ENCODE assay signal across 28 cellular contexts in the genomic region with DNA sequence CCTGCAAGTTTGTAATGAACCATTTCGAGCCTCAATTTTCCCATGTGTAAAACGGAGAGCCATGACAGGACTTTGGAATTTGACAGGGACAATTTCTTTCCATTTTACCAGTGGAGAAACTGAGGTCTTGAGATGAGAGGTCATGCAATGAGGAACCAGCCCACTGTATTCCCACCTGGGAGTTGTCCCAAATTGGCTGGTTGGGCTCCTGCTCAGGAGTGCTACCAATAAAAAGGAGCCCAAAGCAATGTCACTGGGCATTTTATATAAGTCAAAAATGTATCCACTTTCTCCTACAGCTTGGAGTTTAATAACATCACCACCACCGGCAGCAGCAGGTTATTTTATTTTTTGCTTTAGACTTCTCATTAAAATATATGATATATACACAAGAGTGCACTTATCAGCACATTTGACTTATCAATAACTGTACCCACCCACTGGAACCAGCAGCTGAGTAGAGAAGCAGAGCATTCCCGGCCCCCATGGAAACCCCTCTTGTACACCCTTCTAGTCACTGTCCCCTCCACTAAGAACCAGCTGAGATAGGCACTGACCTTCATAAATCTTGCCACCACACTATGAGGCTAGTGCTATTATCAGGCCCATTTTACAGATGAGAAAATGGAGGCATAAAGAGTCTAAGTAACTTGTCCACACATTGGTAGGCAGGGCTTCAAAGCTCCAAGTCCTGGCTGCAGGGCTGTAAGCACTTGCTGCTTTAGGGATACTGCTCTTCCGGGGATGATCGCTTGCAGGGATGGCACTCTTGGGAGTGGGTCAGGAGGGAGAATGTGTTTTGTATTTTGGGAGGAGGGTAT.
"Had no signal": no experiment of that assay in that cellular context is flagged by ENCODE, and none has a peak within 500 bp of the region (broad histone marks: within the 10 kb centered on the region; RNA-seq: fewer than 3 reads in every experiment).

No MANE protein-coding gene starts in this region.

- H3K27ac Mint-ChIP-seq: stimulated activated effector memory CD8-positive, alpha-beta T cell treated with anti-CD3 and anti-CD28 coated beads, Interleukin-12 subunit alpha, Interleukin-12 subunit beta, amount 100 ng/mL, for 72 hours; stimulated activated memory B cell treated with anti-CD40 and anti-IgM and Interleukin-4, amounts not matched to agents 10 μg/mL and 1 μg/mL and 100 μg/mL, for 72 hours; stimulated activated naive B cell treated with anti-CD40 and anti-IgM and Interleukin-4, amounts not matched to agents 10 μg/mL and 1 μg/mL and 100 μg/mL, for 72 hours; stimulated activated naive CD8-positive, alpha-beta T cell treated with anti-CD3 and anti-CD28 coated beads, Interleukin-15, amount 100 ng/mL, for 72 hours; stimulated activated naive CD8-positive, alpha-beta T cell treated with anti-CD3 and anti-CD28 coated beads, Interleukin-15, Interleukin-2, amounts not matched to agents 100 ng/mL and 50 ng/mL, for 24 hours; type B pancreatic cell had no signal

- H3K4me1 ChIP-seq: stomach, suprapubic skin, thyroid gland, tibial artery, tibial nerve, transverse colon, upper lobe of left lung, upper lobe of right lung, uterus, vagina had no signal

- H3K4me3 ChIP-seq: stomach, suprapubic skin, testis, thoracic aorta, thyroid gland, tibial artery, tibial nerve, transverse colon, upper lobe of left lung, upper lobe of right lung, uterus, vagina had no signal

- DNase-seq: stimulated activated CD4-positive, alpha-beta T cell treated with anti-CD3 and anti-CD28 coated beads, Interleukin-2, amount 100 ng/mL, for 48 hours; stimulated activated CD4-positive, alpha-beta T cell treated with anti-CD3 and anti-CD28 coated beads, Interleukin-4, amount 100 ng/mL, for 1 hour; stimulated activated CD4-positive, alpha-beta T cell treated with anti-CD3 and anti-CD28 coated beads, Interleukin-4, amount 100 ng/mL, for 24 hours; stimulated activated CD4-positive, alpha-beta T cell treated with anti-CD3 and anti-CD28 coated beads, Interleukin-4, amount 100 ng/mL, for 4 hours; stimulated activated CD8-positive, alpha-beta memory T cell treated with anti-CD3 and anti-CD28 coated beads, Interleukin-4, amount 100 ng/mL, for 48 hours; stimulated activated naive B cell treated with anti-CD40 and anti-IgM and Interleukin-4, amounts not matched to agents 10 μg/mL and 1 μg/mL and 100 μg/mL, for 72 hours; stimulated activated naive CD4-positive, alpha-beta T cell; stimulated activated naive CD4-positive, alpha-beta T cell treated with Interleukin-2 at 50 U/mL for 16 hours; stimulated activated naive CD8-positive, alpha-beta T cell treated with anti-CD3 and anti-CD28 coated beads, Interleukin-15, amount 100 ng/mL, for 72 hours; stimulated activated naive CD8-positive, alpha-beta T cell treated with anti-CD3 and anti-CD28 coated beads, Interleukin-15, Interleukin-2, amounts not matched to agents 100 U/mL and 50 U/mL, for 24 hours; stomach; testis; thyroid gland; tibial artery; transverse colon; trophoblast cell; upper lobe of left lung; upper lobe of right lung; uterus had no signal

- H3K36me3 ChIP-seq: stomach, suprapubic skin, thoracic aorta, thyroid gland, tibial artery, tibial nerve, transverse colon, upper lobe of left lung, upper lobe of right lung, uterus, vagina had no signal

- FAIRE-seq: urothelium cell line had no signal

- H3K4me1 Mint-ChIP-seq: stimulated activated effector memory CD8-positive, alpha-beta T cell treated with anti-CD3 and anti-CD28 coated beads, Interleukin-12 subunit alpha, Interleukin-12 subunit beta, amount 100 ng/mL, for 72 hours; stimulated activated memory B cell treated with anti-CD40 and anti-IgM and Interleukin-4, amounts not matched to agents 10 μg/mL and 1 μg/mL and 100 μg/mL, for 72 hours; stimulated activated naive B cell treated with anti-CD40 and anti-IgM and Interleukin-4, amounts not matched to agents 10 μg/mL and 1 μg/mL and 100 μg/mL, for 72 hours; stimulated activated naive CD8-positive, alpha-beta T cell treated with anti-CD3 and anti-CD28 coated beads, Interleukin-15, amount 100 ng/mL, for 72 hours had no signal

- H3K9me3 ChIP-seq: stomach, suprapubic skin, testis, thoracic aorta, thyroid gland, tibial artery, tibial nerve, transverse colon, upper lobe of left lung, upper lobe of right lung, uterus, vagina had no signal

- H3K9me3 Mint-ChIP-seq: stimulated activated effector memory CD8-positive, alpha-beta T cell treated with anti-CD3 and anti-CD28 coated beads, Interleukin-12 subunit alpha, Interleukin-12 subunit beta, amount 100 ng/mL, for 72 hours; stimulated activated naive B cell treated with anti-CD40 and anti-IgM and Interleukin-4, amounts not matched to agents 10 μg/mL and 1 μg/mL and 100 μg/mL, for 72 hours; stimulated activated naive CD8-positive, alpha-beta T cell treated with anti-CD3 and anti-CD28 coated beads, Interleukin-15, amount 100 ng/mL, for 72 hours; stimulated activated naive CD8-positive, alpha-beta T cell treated with anti-CD3 and anti-CD28 coated beads, Interleukin-15, Interleukin-2, amounts not matched to agents 100 ng/mL and 50 ng/mL, for 24 hours; type B pancreatic cell had no signal

- H3K4me3 Mint-ChIP-seq: stimulated activated effector memory CD8-positive, alpha-beta T cell treated with anti-CD3 and anti-CD28 coated beads, Interleukin-12 subunit alpha, Interleukin-12 subunit beta, amount 100 ng/mL, for 72 hours; stimulated activated memory B cell treated with anti-CD40 and anti-IgM and Interleukin-4, amounts not matched to agents 10 μg/mL and 1 μg/mL and 100 μg/mL, for 72 hours; stimulated activated naive B cell treated with anti-CD40 and anti-IgM and Interleukin-4, amounts not matched to agents 10 μg/mL and 1 μg/mL and 100 μg/mL, for 72 hours; stimulated activated naive CD8-positive, alpha-beta T cell treated with anti-CD3 and anti-CD28 coated beads, Interleukin-15, amount 100 ng/mL, for 72 hours; stimulated activated naive CD8-positive, alpha-beta T cell treated with anti-CD3 and anti-CD28 coated beads, Interleukin-15, Interleukin-2, amounts not matched to agents 100 ng/mL and 50 ng/mL, for 24 hours; type B pancreatic cell had no signal

- H3K36me3 Mint-ChIP-seq: stimulated activated effector memory CD8-positive, alpha-beta T cell treated with anti-CD3 and anti-CD28 coated beads, Interleukin-12 subunit alpha, Interleukin-12 subunit beta, amount 100 ng/mL, for 72 hours; stimulated activated memory B cell treated with anti-CD40 and anti-IgM and Interleukin-4, amounts not matched to agents 10 μg/mL and 1 μg/mL and 100 μg/mL, for 72 hours; stimulated activated naive B cell treated with anti-CD40 and anti-IgM and Interleukin-4, amounts not matched to agents 10 μg/mL and 1 μg/mL and 100 μg/mL, for 72 hours; type B pancreatic cell had no signal

- ATAC-seq: stimulated activated effector memory CD8-positive, alpha-beta T cell treated with anti-CD3 and anti-CD28 coated beads, Interleukin-12 subunit alpha, Interleukin-12 subunit beta, amount 100 ng/mL, for 72 hours; stimulated activated memory B cell treated with anti-CD40 and anti-IgM and Interleukin-4, amounts not matched to agents 10 μg/mL and 1 μg/mL and 100 μg/mL, for 72 hours; stimulated activated naive B cell treated with anti-CD40 and anti-IgM and Interleukin-4, amounts not matched to agents 10 μg/mL and 1 μg/mL and 100 μg/mL, for 72 hours; stimulated activated naive CD8-positive, alpha-beta T cell treated with anti-CD3 and anti-CD28 coated beads, Interleukin-15, amount 100 ng/mL, for 72 hours; stimulated activated naive CD8-positive, alpha-beta T cell treated with anti-CD3 and anti-CD28 coated beads, Interleukin-15, Interleukin-2, amounts not matched to agents 100 U/mL and 50 U/mL, for 24 hours had no signal

- H3K27ac ChIP-seq: stomach, suprapubic skin, testis, thoracic aorta, thyroid gland, tibial artery, tibial nerve, transverse colon, upper lobe of left lung, upper lobe of right lung, uterus, vagina had no signal

- H3K27me3 ChIP-seq: testis, thyroid gland, upper lobe of left lung, uterus, vagina had no signal
